In genomic region chr9:109535365-109535764, GRCh38 we compare ENCODE assay signal across 28 cellular contexts.
"Had no signal": no experiment of that assay in that cellular context is flagged by ENCODE, and none has a peak within 500 bp of the region (broad histone marks: within the 10 kb centered on the region; RNA-seq: fewer than 3 reads in every experiment).

No MANE protein-coding gene starts in this region.

- H3K4me3 ChIP-seq: cardiac muscle cell, MG63 had no signal

- FAIRE-seq: RCC 7860 had no signal

- H3K36me3 Mint-ChIP-seq: activated naive CD4-positive, alpha-beta T cell treated with anti-CD3 and anti-CD28 coated beads, Interleukin-2, amount 10 ng/mL, durations not matched to agents 7 days and 5 days; activated naive CD8-positive, alpha-beta T cell treated with anti-CD3 and anti-CD28 coated beads for 36 hours; T-cell had no signal

- H3K4me1 Mint-ChIP-seq: activated CD4-positive, alpha-beta memory T cell treated with anti-CD3 and anti-CD28 coated beads, Interleukin-2, amount 10 ng/mL, durations not matched to agents 7 days and 5 days; activated CD4-positive, alpha-beta T cell treated with anti-CD3 and anti-CD28 coated beads for 36 hours; activated naive CD4-positive, alpha-beta T cell treated with anti-CD3 and anti-CD28 coated beads, Interleukin-2, amount 10 ng/mL, durations not matched to agents 7 days and 5 days; activated naive CD8-positive, alpha-beta T cell treated with anti-CD3 and anti-CD28 coated beads for 36 hours; T-cell had no signal

- H3K4me2 ChIP-seq: KMS-11 had no signal

- H3K36me3 ChIP-seq: brain microvascular endothelial cell, cardiac muscle cell, MG63, WERI-Rb-1 had no signal

- H3K9me3 Mint-ChIP-seq: activated CD4-positive, alpha-beta memory T cell treated with anti-CD3 and anti-CD28 coated beads, Interleukin-2, amount 10 ng/mL, durations not matched to agents 7 days and 5 days; activated naive CD4-positive, alpha-beta T cell treated with anti-CD3 and anti-CD28 coated beads, Interleukin-2, amount 10 ng/mL, durations not matched to agents 7 days and 5 days; activated naive CD8-positive, alpha-beta T cell treated with anti-CD3 and anti-CD28 coated beads for 36 hours; activated T-cell treated with anti-CD3 and anti-CD28 coated beads, Interleukin-2, amount 50 U/mL, for 72 hours; activated T-helper 2 cell treated with anti-CD3 and anti-CD28 coated beads, Interferon-gamma antibody, Interleukin-2, Interleukin-4, amounts not matched to agents 10 μg/mL and 5 μg/mL and 100 μg/mL, durations not matched to agents 14 hours and 24 hours and 36 hours; T-cell had no signal

- DNase-seq: activated CD4-positive, alpha-beta memory T cell treated with anti-CD3 and anti-CD28 coated beads, Interleukin-2, amount 10 ng/mL, durations not matched to agents 7 days and 5 days; activated CD4-positive, alpha-beta T cell treated with anti-CD3 and anti-CD28 coated beads for 36 hours; activated CD4-positive, alpha-beta T cell treated with anti-CD3 and anti-CD28 coated beads, Interleukin-2, amount 50 U/mL, for 1 hour; activated CD8-positive, alpha-beta memory T cell treated with anti-CD3 and anti-CD28 coated beads, Interleukin-2, amount 50 U/mL, for 4 hours; activated gamma-delta T cell treated with Interleukin-2 at 50 U/mL for 16 hours; activated naive CD4-positive, alpha-beta T cell treated with anti-CD3 and anti-CD28 coated beads, Interleukin-2, amount 10 ng/mL, durations not matched to agents 7 days and 5 days; activated naive CD8-positive, alpha-beta T cell treated with anti-CD3 and anti-CD28 coated beads for 36 hours; activated T-cell treated with anti-CD3 and anti-CD28 coated beads, Interleukin-2, amount 50 U/mL, for 72 hours; brain microvascular endothelial cell; MG63; NCI-H1092; NCI-H1930; NCI-H2107; NCI-H2171 treated with DMSO at 0.1 percent for 48 hours; NCI-H226; NCI-H526; NCI-H774; NK-92 treated with Interleukin-12 subunit alpha and Interleukin-12 subunit beta, amount 100 ng/mL, for 24 hours; PC-3; SHP77 treated with DMSO at 0.1 percent for 48 hours; T-cell; T-helper 2 cell; T1000; WERI-Rb-1 had no signal

- H3K9ac ChIP-seq: KMS-11 had no signal

- ATAC-seq: activated CD4-positive, alpha-beta T cell treated with anti-CD3 and anti-CD28 coated beads for 36 hours; activated T-cell treated with anti-CD3 and anti-CD28 coated beads, Interleukin-2, amount 50 U/mL, for 72 hours; PC-3; T-cell had no signal

- H3K27ac ChIP-seq: brain microvascular endothelial cell, cardiac muscle cell, KMS-11, WERI-Rb-1 had no signal

- H3K27ac Mint-ChIP-seq: activated CD4-positive, alpha-beta memory T cell treated with anti-CD3 and anti-CD28 coated beads, Interleukin-2, amount 10 ng/mL, durations not matched to agents 7 days and 5 days; activated CD4-positive, alpha-beta T cell treated with anti-CD3 and anti-CD28 coated beads for 36 hours; activated naive CD4-positive, alpha-beta T cell treated with anti-CD3 and anti-CD28 coated beads, Interleukin-2, amount 10 ng/mL, durations not matched to agents 7 days and 5 days; activated naive CD8-positive, alpha-beta T cell treated with anti-CD3 and anti-CD28 coated beads for 36 hours; activated T-cell treated with anti-CD3 and anti-CD28 coated beads, Interleukin-2, amount 50 U/mL, for 72 hours; activated T-helper 2 cell treated with anti-CD3 and anti-CD28 coated beads, Interferon-gamma antibody, Interleukin-2, Interleukin-4, amounts not matched to agents 10 μg/mL and 5 μg/mL and 100 μg/mL, durations not matched to agents 14 hours and 24 hours and 36 hours; T-cell had no signal

- H3K4me3 Mint-ChIP-seq: activated CD4-positive, alpha-beta memory T cell treated with anti-CD3 and anti-CD28 coated beads, Interleukin-2, amount 10 ng/mL, durations not matched to agents 7 days and 5 days; activated CD4-positive, alpha-beta T cell treated with anti-CD3 and anti-CD28 coated beads for 36 hours; activated naive CD4-positive, alpha-beta T cell treated with anti-CD3 and anti-CD28 coated beads, Interleukin-2, amount 10 ng/mL, durations not matched to agents 7 days and 5 days; activated naive CD8-positive, alpha-beta T cell treated with anti-CD3 and anti-CD28 coated beads for 36 hours; activated T-cell treated with anti-CD3 and anti-CD28 coated beads, Interleukin-2, amount 50 U/mL, for 72 hours; T-cell had no signal

- H3K9me3 ChIP-seq: MG63 had no signal
